Comparison of ENCODE assay signal across 1 cellular context in genomic region chr17:67366193-67367157, GRCh38.
TF ChIP-seq lines count a peak whose summit lies in the region.

PSMD12 (minus strand) TSS chr17:67366577; CDS start chr17:67366519, 58 bp downstream.

TF ChIP-seq in K562, 482 proteins besides CTCF, POLR2A, EP300 and RAD21 (continued from another document and continues in another):
- TF ChIP-seq, protein P1, sequence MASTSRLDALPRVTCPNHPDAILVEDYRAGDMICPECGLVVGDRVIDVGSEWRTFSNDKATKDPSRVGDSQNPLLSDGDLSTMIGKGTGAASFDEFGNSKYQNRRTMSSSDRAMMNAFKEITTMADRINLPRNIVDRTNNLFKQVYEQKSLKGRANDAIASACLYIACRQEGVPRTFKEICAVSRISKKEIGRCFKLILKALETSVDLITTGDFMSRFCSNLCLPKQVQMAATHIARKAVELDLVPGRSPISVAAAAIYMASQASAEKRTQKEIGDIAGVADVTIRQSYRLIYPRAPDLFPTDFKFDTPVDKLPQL (IDR thresholded peaks at IDR 0.05; ENCODE audit: extremely low read depth, insufficient read length), result no peak
- TF ChIP-seq CC2D1A (IDR thresholded peaks at IDR 0.05) (no peak), MEIS2 (IDR thresholded peaks at IDR 0.05; ENCODE audit: partially characterized antibody) (peak; percentile 20), NELFE (IDR thresholded peaks at IDR 0.05; ENCODE audit: insufficient read depth, insufficient read length) (no peak), ZNF175 (CRISPR knock-in tag; IDR thresholded peaks at IDR 0.05; ENCODE audit: low read depth) (no peak; the same call in 1 of the 2 replicates), SIN3A (IDR thresholded peaks at IDR 0.05; ENCODE audit: borderline replicate concordance in 2 of 2, control insufficient read depth in 1 of 2, low read depth in 2 of 2, low read length in 2 of 2) (peak; percentile 54 to 85; a peak in 2 of 4 replicates), SNIP1 (IDR thresholded peaks at IDR 0.05; ENCODE audit: low read depth) (no peak), ZNF780A (CRISPR knock-in tag; IDR thresholded peaks at IDR 0.05) (no peak), NFIC (IDR thresholded peaks at IDR 0.05) (peak; percentile 40; the same call in 1 of the 2 replicates), BRF1 (IDR thresholded peaks at IDR 0.05; ENCODE audit: borderline replicate concordance, extremely low read depth, insufficient read length) (no peak), CEBPG (CRISPR knock-in tag; IDR thresholded peaks at IDR 0.05) (no peak; the same call in 1 of the 2 replicates), CEBPG (tag; conservative IDR thresholded peaks at IDR 0.05 in 1 of 2, IDR thresholded peaks at IDR 0.05 in 1 of 2) (no peak), ZBTB5 (IDR thresholded peaks at IDR 0.05) (no peak), UBTF (IDR thresholded peaks at IDR 0.05; ENCODE audit: borderline replicate concordance in 1 of 2, low read depth in 2 of 2, low read length in 2 of 2) (no peak), SAFB2 (IDR thresholded peaks at IDR 0.05; ENCODE audit: borderline replicate concordance, low read depth, low read length, severe bottlenecking) (no peak), NR4A1 (CRISPR knock-in tag; IDR thresholded peaks at IDR 0.05) (0 out of 2 replicates have a peak, but pooled peaks have one; percentile 31), NR4A1 (tag; IDR thresholded peaks at IDR 0.05) (no peak), ZNF717 (CRISPR knock-in tag; IDR thresholded peaks at IDR 0.05) (no peak), ZNF384 (IDR thresholded peaks at IDR 0.05; ENCODE audit: low read depth, low read length) (peak; percentile 26; the same call in 1 of the 2 replicates), NCOR1 (IDR thresholded peaks at IDR 0.05) (no peak; the same call in 1 of the 2 replicates), HMG20B (CRISPR knock-in tag; IDR thresholded peaks at IDR 0.05) (no peak), ZNF589 (CRISPR knock-in tag; IDR thresholded peaks at IDR 0.05; ENCODE audit: low read depth) (no peak), TGIF2 (CRISPR knock-in tag; IDR thresholded peaks at IDR 0.05) (no peak; the same call in 1 of the 2 replicates), ZBTB49 (CRISPR knock-in tag; IDR thresholded peaks at IDR 0.05; ENCODE audit: borderline replicate concordance) (no peak), OTX1 (CRISPR knock-in tag; IDR thresholded peaks at IDR 0.05) (no peak), ZNF124 (CRISPR knock-in tag; IDR thresholded peaks at IDR 0.05) (no peak), RBM25 (IDR thresholded peaks at IDR 0.05; ENCODE audit: low read depth, low read length, severe bottlenecking) (no peak)
- TF ChIP-seq, protein P2, sequence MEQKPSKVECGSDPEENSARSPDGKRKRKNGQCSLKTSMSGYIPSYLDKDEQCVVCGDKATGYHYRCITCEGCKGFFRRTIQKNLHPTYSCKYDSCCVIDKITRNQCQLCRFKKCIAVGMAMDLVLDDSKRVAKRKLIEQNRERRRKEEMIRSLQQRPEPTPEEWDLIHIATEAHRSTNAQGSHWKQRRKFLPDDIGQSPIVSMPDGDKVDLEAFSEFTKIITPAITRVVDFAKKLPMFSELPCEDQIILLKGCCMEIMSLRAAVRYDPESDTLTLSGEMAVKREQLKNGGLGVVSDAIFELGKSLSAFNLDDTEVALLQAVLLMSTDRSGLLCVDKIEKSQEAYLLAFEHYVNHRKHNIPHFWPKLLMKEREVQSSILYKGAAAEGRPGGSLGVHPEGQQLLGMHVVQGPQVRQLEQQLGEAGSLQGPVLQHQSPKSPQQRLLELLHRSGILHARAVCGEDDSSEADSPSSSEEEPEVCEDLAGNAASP (IDR thresholded peaks at IDR 0.05), result no peak
- TF ChIP-seq, protein P3, sequence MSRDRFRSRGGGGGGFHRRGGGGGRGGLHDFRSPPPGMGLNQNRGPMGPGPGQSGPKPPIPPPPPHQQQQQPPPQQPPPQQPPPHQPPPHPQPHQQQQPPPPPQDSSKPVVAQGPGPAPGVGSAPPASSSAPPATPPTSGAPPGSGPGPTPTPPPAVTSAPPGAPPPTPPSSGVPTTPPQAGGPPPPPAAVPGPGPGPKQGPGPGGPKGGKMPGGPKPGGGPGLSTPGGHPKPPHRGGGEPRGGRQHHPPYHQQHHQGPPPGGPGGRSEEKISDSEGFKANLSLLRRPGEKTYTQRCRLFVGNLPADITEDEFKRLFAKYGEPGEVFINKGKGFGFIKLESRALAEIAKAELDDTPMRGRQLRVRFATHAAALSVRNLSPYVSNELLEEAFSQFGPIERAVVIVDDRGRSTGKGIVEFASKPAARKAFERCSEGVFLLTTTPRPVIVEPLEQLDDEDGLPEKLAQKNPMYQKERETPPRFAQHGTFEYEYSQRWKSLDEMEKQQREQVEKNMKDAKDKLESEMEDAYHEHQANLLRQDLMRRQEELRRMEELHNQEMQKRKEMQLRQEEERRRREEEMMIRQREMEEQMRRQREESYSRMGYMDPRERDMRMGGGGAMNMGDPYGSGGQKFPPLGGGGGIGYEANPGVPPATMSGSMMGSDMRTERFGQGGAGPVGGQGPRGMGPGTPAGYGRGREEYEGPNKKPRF (IDR thresholded peaks at IDR 0.05; ENCODE audit: low read depth, low read length), result no peak
- TF ChIP-seq, protein P4, sequence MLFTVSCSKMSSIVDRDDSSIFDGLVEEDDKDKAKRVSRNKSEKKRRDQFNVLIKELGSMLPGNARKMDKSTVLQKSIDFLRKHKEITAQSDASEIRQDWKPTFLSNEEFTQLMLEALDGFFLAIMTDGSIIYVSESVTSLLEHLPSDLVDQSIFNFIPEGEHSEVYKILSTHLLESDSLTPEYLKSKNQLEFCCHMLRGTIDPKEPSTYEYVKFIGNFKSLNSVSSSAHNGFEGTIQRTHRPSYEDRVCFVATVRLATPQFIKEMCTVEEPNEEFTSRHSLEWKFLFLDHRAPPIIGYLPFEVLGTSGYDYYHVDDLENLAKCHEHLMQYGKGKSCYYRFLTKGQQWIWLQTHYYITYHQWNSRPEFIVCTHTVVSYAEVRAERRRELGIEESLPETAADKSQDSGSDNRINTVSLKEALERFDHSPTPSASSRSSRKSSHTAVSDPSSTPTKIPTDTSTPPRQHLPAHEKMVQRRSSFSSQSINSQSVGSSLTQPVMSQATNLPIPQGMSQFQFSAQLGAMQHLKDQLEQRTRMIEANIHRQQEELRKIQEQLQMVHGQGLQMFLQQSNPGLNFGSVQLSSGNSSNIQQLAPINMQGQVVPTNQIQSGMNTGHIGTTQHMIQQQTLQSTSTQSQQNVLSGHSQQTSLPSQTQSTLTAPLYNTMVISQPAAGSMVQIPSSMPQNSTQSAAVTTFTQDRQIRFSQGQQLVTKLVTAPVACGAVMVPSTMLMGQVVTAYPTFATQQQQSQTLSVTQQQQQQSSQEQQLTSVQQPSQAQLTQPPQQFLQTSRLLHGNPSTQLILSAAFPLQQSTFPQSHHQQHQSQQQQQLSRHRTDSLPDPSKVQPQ (CRISPR knock-in tag; IDR thresholded peaks at IDR 0.05; ENCODE audit: borderline replicate concordance), result no peak
- TF ChIP-seq, protein P5, sequence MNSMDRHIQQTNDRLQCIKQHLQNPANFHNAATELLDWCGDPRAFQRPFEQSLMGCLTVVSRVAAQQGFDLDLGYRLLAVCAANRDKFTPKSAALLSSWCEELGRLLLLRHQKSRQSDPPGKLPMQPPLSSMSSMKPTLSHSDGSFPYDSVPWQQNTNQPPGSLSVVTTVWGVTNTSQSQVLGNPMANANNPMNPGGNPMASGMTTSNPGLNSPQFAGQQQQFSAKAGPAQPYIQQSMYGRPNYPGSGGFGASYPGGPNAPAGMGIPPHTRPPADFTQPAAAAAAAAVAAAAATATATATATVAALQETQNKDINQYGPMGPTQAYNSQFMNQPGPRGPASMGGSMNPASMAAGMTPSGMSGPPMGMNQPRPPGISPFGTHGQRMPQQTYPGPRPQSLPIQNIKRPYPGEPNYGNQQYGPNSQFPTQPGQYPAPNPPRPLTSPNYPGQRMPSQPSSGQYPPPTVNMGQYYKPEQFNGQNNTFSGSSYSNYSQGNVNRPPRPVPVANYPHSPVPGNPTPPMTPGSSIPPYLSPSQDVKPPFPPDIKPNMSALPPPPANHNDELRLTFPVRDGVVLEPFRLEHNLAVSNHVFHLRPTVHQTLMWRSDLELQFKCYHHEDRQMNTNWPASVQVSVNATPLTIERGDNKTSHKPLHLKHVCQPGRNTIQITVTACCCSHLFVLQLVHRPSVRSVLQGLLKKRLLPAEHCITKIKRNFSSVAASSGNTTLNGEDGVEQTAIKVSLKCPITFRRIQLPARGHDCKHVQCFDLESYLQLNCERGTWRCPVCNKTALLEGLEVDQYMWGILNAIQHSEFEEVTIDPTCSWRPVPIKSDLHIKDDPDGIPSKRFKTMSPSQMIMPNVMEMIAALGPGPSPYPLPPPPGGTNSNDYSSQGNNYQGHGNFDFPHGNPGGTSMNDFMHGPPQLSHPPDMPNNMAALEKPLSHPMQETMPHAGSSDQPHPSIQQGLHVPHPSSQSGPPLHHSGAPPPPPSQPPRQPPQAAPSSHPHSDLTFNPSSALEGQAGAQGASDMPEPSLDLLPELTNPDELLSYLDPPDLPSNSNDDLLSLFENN (IDR thresholded peaks at IDR 0.05; ENCODE audit: low read depth in 2 of 2, low read length in 2 of 2), result no peak
- TF ChIP-seq, protein P6, sequence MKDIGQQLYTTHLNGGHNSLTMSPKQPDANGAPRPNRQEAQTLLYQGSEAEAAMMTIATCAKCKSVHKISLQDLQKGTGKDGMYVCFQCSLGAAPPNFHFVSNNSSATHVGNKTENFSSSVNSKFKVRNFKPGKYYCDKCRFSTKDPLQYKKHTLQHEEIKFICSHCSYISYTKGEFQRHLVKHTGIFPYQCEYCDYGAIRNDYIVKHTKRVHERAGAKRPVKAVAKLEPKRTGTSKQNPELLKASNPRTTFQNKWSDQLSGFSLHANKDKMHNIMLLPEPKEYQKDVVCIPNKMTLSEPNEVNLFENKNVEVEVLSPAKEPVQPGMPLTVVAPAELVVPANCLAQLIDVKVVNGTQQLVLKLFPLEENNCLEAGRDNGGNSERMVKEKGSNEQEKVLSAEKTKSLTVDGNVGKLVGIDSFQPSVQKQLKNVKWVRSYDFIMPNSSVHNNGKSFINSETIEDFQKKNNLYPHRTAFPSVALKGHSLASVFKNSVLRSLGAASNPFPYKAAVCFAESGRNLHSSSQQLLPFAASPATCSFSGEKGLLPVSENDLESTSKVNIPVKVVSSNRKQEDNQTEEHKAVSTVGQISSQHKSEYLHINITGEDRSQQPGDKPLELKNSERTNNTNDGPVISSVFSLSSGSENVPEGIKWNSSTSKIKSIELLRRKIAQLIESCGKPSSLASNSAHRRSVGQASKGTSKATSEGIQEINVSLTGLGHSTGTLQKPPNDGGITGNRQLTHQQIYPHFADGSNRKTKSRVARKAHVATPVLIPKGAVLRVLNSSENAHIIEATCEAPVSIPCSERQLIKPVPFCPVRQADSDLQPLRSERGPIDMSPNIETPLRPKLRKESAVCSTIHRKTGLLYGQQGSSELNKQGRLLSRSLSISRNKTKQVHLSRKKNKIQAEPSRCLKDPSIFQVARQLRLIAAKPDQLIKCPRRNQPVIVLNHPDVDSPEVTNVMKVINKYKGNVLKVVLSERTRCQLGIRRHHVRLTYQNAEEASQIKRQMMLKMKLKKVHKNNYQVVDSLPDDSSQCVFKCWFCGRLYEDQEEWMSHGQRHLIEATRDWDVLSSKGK (CRISPR knock-in tag; IDR thresholded peaks at IDR 0.05), result no peak
